9 cellular contexts compared by ENCODE assay signal in the genomic region with DNA sequence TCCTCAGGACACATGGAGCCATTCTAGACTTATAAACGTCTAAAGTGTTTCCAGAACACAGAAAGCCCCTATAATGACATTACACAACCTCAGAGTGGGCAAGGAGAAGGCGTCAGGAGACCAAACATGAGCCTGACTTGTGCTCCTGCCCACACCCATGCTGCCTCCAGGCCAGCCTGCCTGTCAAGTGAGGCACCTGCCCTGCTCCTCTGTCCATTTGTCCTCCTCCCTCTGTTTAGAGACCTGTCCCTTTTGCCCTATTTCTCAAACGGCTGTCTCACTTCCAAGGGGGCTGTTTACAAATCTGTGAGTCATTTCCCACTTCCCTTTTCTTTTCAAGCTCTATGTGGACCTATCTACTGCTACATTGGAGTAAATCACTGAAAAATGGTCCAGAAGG. TPM values are rescaled to one million over a fixed set of nuclear protein-coding genes. Genes with fewer than 3 reads are reported as not detected.
DNase-seq lines count a peak whose midpoint lies in the region; ATAC-seq, FAIRE-seq and TF ChIP-seq lines count a peak whose summit lies in the region.
"Had no signal": no experiment of that assay in that cellular context is flagged by ENCODE, and none has a peak within 500 bp of the region (broad histone marks: within the 10 kb centered on the region; RNA-seq: fewer than 3 reads in every experiment).

No MANE protein-coding gene starts in this region.

- peaks cover 22% of the 10 kb centered on the region for H3K4me1 Mint-ChIP-seq in activated T-helper 17 cell treated with anti-CD3 and anti-CD28 coated beads, Interleukin-2, amount 50 U/mL, for 72 hours

- no peak overlapping the region for H3K4me2 ChIP-seq in trophoblast cell (ENCODE audit: low read length)

- WGBS in trophoblast cell (ENCODE audit: extremely low coverage, insufficient coverage, insufficient read length), result no CpG with 5 or more reads among the region's 3 CpGs

- H3K79me2 ChIP-seq in trophoblast cell (ENCODE audit: control insufficient read depth, insufficient read depth, low read length, poor library complexity), result no peaks in the 10 kb centered on the region

- H3K4me3 ChIP-seq in trophoblast cell (ENCODE audit: low read depth, low read length), result no peak overlapping the region
- H3K4me3 ChIP-seq in left ventricle myocardium inferior, result no peak overlapping the region

- H3K36me3 ChIP-seq in trophoblast cell (ENCODE audit: control insufficient read depth in 1 of 2, insufficient read depth in 2 of 2, low read length in 2 of 2) (peaks cover 8 to 17% of the 10 kb centered on the region in 2 experiments), left ventricle myocardium inferior (peaks cover 18% of the 10 kb centered on the region)

- TF ChIP-seq CTCF in left ventricle myocardium inferior (IDR thresholded peaks at IDR 0.05; ENCODE audit: borderline replicate concordance), result no peak

- no peak overlapping the region for H2AFZ ChIP-seq in trophoblast cell (ENCODE audit: insufficient read depth, low read length, poor library complexity)

- no peak overlapping the region for H3K14ac ChIP-seq in trophoblast cell (ENCODE audit: low read length)

- no peaks in the 10 kb centered on the region for H3K27me3 Mint-ChIP-seq in activated T-helper 17 cell treated with anti-CD3 and anti-CD28 coated beads, Interleukin-2, amount 50 U/mL, for 72 hours

- H3K27ac ChIP-seq in trophoblast cell (ENCODE audit: low read depth, low read length) (no peak overlapping the region), left ventricle myocardium inferior (replicated peaks) (no peak overlapping the region)

- no peak for FAIRE-seq in HTR-8/SVneo (lab: Jason Lieb, UNC)

- peaks cover 0 to 3% of the 10 kb centered on the region in 2 experiments for H3K4me1 ChIP-seq in trophoblast cell (ENCODE audit: control insufficient read depth in 1 of 2, insufficient read depth in 2 of 2, low read length in 2 of 2)
- H3K4me1 ChIP-seq in left ventricle myocardium inferior, result peaks cover 27% of the 10 kb centered on the region

- no peak overlapping the region for H2BK120ac ChIP-seq in trophoblast cell (ENCODE audit: insufficient read depth, low read length, poor library complexity)

- no peak overlapping the region for H4K8ac ChIP-seq in trophoblast cell (ENCODE audit: low read depth, low read length)

- intact Hi-C loops in left ventricle myocardium inferior (cut with micrococcal nuclease), result no loop called here

- no peak overlapping the region for H2AK5ac ChIP-seq in trophoblast cell (ENCODE audit: low read length)

- peak; percentile 65 for ATAC-seq in GM18907 (IDR thresholded peaks at IDR 0.05; ENCODE audit: unreplicated experiment)
- ATAC-seq in HG03159 (IDR thresholded peaks at IDR 0.05; ENCODE audit: unreplicated experiment), result peak; percentile 70
- no peak for ATAC-seq in activated T-helper 17 cell treated with anti-CD3 and anti-CD28 coated beads, Interleukin-2, amount 50 U/mL, for 72 hours (replicated peaks)
- no peak for ATAC-seq in activated naive CD4-positive, alpha-beta T cell treated with anti-CD3 and anti-CD28 coated beads, Interleukin-2, amount 50 U/mL, for 72 hours

- H4K91ac ChIP-seq in trophoblast cell (ENCODE audit: low read depth, low read length), result no peak overlapping the region

- no peaks in the 10 kb centered on the region for H3K27me3 ChIP-seq in trophoblast cell (ENCODE audit: insufficient read depth, low read length)
- H3K27me3 ChIP-seq in left ventricle myocardium inferior (ENCODE audit: low read depth), result no peaks in the 10 kb centered on the region

- H3K27ac Mint-ChIP-seq in activated T-helper 17 cell treated with anti-CD3 and anti-CD28 coated beads, Interleukin-2, amount 50 U/mL, for 72 hours, result peak overlapping the region; percentile 57
- peak overlapping the region in 1 of 2 donors; percentile 5 for H3K27ac Mint-ChIP-seq in activated naive CD4-positive, alpha-beta T cell treated with anti-CD3 and anti-CD28 coated beads, Interleukin-2, amount 50 U/mL, for 72 hours
- H3K27ac Mint-ChIP-seq: nephron progenitor cell had no signal

- peaks cover 5% of the 10 kb centered on the region for H3K36me3 Mint-ChIP-seq in activated T-helper 17 cell treated with anti-CD3 and anti-CD28 coated beads, Interleukin-2, amount 50 U/mL, for 72 hours (ENCODE audit: low read depth)
- peaks cover 0 to 5% of the 10 kb centered on the region in 2 donors for H3K36me3 Mint-ChIP-seq in activated naive CD4-positive, alpha-beta T cell treated with anti-CD3 and anti-CD28 coated beads, Interleukin-2, amount 50 U/mL, for 72 hours

- H3K79me1 ChIP-seq in trophoblast cell (ENCODE audit: low read length), result no peaks in the 10 kb centered on the region

- no peaks in the 10 kb centered on the region for H3K9me3 Mint-ChIP-seq in activated T-helper 17 cell treated with anti-CD3 and anti-CD28 coated beads, Interleukin-2, amount 50 U/mL, for 72 hours
- H3K9me3 Mint-ChIP-seq in activated naive CD4-positive, alpha-beta T cell treated with anti-CD3 and anti-CD28 coated beads, Interleukin-2, amount 50 U/mL, for 72 hours, result no peaks in the 10 kb centered on the region
- H3K9me3 Mint-ChIP-seq: nephron progenitor cell had no signal

- H3K9me3 ChIP-seq in trophoblast cell (ENCODE audit: insufficient read depth, low read depth, low read length) (no peaks in the 10 kb centered on the region), left ventricle myocardium inferior (replicated peaks) (no peaks in the 10 kb centered on the region)

- no peak overlapping the region for H2BK12ac ChIP-seq in trophoblast cell (ENCODE audit: low read length)

- H3K4me3 Mint-ChIP-seq in activated T-helper 17 cell treated with anti-CD3 and anti-CD28 coated beads, Interleukin-2, amount 50 U/mL, for 72 hours, result no peak overlapping the region
- H3K4me3 Mint-ChIP-seq: nephron progenitor cell had no signal

- no peak overlapping the region for H3K18ac ChIP-seq in trophoblast cell (ENCODE audit: low read length)

- H2BK5ac ChIP-seq in trophoblast cell (ENCODE audit: low read depth, low read length, poor library complexity), result no peak overlapping the region

- no peak overlapping the region for H4K12ac ChIP-seq in trophoblast cell (ENCODE audit: low read depth, low read length)

- H3K23ac ChIP-seq in trophoblast cell (ENCODE audit: low read length), result no peak overlapping the region

- DNase-seq in trophoblast cell (peak; percentile 37 to 40), amniotic stem cell (lab: John Stamatoyannopoulos, UW) (no peak), HTR-8/SVneo (ENCODE audit: insufficient read length, low spot score) (no peak), left ventricle myocardium inferior (no peak)
- no peak for DNase-seq in activated naive CD4-positive, alpha-beta T cell treated with anti-CD3 and anti-CD28 coated beads, Interleukin-2, amount 50 U/mL, for 72 hours (ENCODE audit: low spot score in 2 of 2)
- DNase-seq: nephron progenitor cell had no signal

- H3K9ac ChIP-seq in trophoblast cell (ENCODE audit: low read length), result no peak overlapping the region

- no peak overlapping the region for H3K4ac ChIP-seq in trophoblast cell (ENCODE audit: low read depth, low read length)

RNA-seq across cellular contexts. Expression of gene ZDHHC3, which starts 21.0 kb away (rescaled TPM):
- total RNA-seq in activated T-helper 17 cell treated with anti-CD3 and anti-CD28 coated beads, Interleukin-2, amount 50 U/mL, for 72 hours, result 10 to 100 TPM; 20.5 to 50.5 TPM
- polyA plus RNA-seq in trophoblast cell (2013), result 50.9 and 51.5 TPM in 2 replicates
- 10 to 100 TPM; 21.7 to 40.5 TPM for total RNA-seq in activated naive CD4-positive, alpha-beta T cell treated with anti-CD3 and anti-CD28 coated beads, Interleukin-2, amount 50 U/mL, for 72 hours
- 40.2 TPM for total RNA-seq in left ventricle myocardium inferior

RNA-seq across cellular contexts. Expression of gene EXOSC7, which starts 21.1 kb away (rescaled TPM):
- 10 to 100 TPM; 47.0 to 70.5 TPM for total RNA-seq in activated T-helper 17 cell treated with anti-CD3 and anti-CD28 coated beads, Interleukin-2, amount 50 U/mL, for 72 hours
- 25.4 and 26.2 TPM in 2 replicates for polyA plus RNA-seq in trophoblast cell (2013)
- total RNA-seq in activated naive CD4-positive, alpha-beta T cell treated with anti-CD3 and anti-CD28 coated beads, Interleukin-2, amount 50 U/mL, for 72 hours, result 10 to 100 TPM; 47.8 to 71.1 TPM
- total RNA-seq in left ventricle myocardium inferior, result 27.2 TPM

Comparison
In these comparisons a context has a peak if more than half of its experiments do, and no peak if none do; other contexts are left out.
1. ATAC-seq: peak in GM18907 (single experiment) and HG03159 (single experiment); none in activated T-helper 17 cell treated with anti-CD3 and anti-CD28 coated beads, Interleukin-2, amount 50 U/mL, for 72 hours (single experiment) and activated naive CD4-positive, alpha-beta T cell treated with anti-CD3 and anti-CD28 coated beads, Interleukin-2, amount 50 U/mL, for 72 hours (0 of 2).
2. DNase-seq: peak in trophoblast cell (2 of 2); none in activated naive CD4-positive, alpha-beta T cell treated with anti-CD3 and anti-CD28 coated beads, Interleukin-2, amount 50 U/mL, for 72 hours (0 of 2), amniotic stem cell (single experiment), HTR-8/SVneo (single experiment) and left ventricle myocardium inferior (single experiment).